In the genomic region with DNA sequence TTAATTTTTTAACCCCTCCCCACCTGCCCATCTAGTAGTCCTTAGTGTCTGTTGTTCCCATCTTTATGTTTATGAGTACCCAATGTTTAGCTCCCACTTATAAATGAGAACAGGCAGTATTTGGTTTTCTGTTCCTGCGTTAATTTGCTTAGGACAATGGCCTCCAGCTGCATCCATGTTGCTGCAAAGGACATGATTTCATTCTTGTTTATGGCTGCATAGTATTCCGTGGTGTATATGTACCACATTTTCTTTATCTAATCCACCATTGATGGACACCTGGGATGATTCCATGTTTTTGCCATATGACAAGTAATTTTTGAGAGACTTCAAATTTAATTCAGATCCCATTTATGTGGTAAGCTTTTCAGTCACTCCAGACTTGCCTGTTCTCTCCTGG, we compare ENCODE assay signal across 5 cellular contexts. TPM values are rescaled to one million over a fixed set of nuclear protein-coding genes. Genes with fewer than 3 reads are reported as not detected.
A peak's percentile ranks its signal among the peaks of the same experiment; 100 is the strongest.
DNase-seq lines count a peak whose midpoint lies in the region; ATAC-seq, FAIRE-seq and TF ChIP-seq lines count a peak whose summit lies in the region.
"Not testable (repeated sequence)": the region's sequence is repeated elsewhere in the genome, so short reads cannot be mapped to it uniquely, and the experiment has no call there.

No MANE protein-coding gene starts in this region.

- not testable (repeated sequence) for H3K27ac ChIP-seq in HEK293 (ENCODE audit: extremely low read depth, low read depth, low read length); K562 (ENCODE audit: extremely low read depth, low read depth, low read length)

- not testable (repeated sequence) for TF ChIP-seq POLR2A in K562 (conservative IDR thresholded peaks at IDR 0.05)

- not testable (repeated sequence) for H3K4me2 ChIP-seq in K562 (ENCODE audit: insufficient read depth, low read length)

- H3K27me3 ChIP-seq in K562 (ENCODE audit: control insufficient read depth in 2 of 2, insufficient read depth in 2 of 2, low read length in 2 of 2): not testable (repeated sequence)

- not testable (repeated sequence) for DNase-seq in GM19239 (ENCODE audit: insufficient read length, low spot score); K562 (ENCODE audit: extremely low read depth in 1 of 4, low spot score in 3 of 4); urothelium cell line (ENCODE audit: low spot score)

- TF ChIP-seq RAD21 in K562 (CRISPR knock-in tag; conservative IDR thresholded peaks at IDR 0.05 in 1 of 2, IDR thresholded peaks at IDR 0.05 in 1 of 2): not testable (repeated sequence)

- not testable (repeated sequence) for H2AFZ ChIP-seq in K562 (ENCODE audit: low read depth, low read length)

- not testable (repeated sequence) for H3K9ac ChIP-seq in K562 (ENCODE audit: insufficient read depth in 1 of 2, low read depth in 2 of 2, low read length in 2 of 2)

- H3K4me3 ChIP-seq in HEK293 (ENCODE audit: low read depth, low read length); K562: not testable (repeated sequence)

- H3K9me3 ChIP-seq in HEK293 (ENCODE audit: control insufficient read depth, insufficient read depth, low read depth, low read length); K562 (replicated peaks; ENCODE audit: control insufficient read depth, insufficient read depth, low read depth, low read length): not testable (repeated sequence)

- not testable (repeated sequence) for H3K79me2 ChIP-seq in K562 (ENCODE audit: control insufficient read depth, insufficient read depth, low read length)

- BruUV-seq in K562 (replicated peaks; lab: Mats Ljungman, UMichigan): not testable (repeated sequence)

- not testable (repeated sequence) for TF ChIP-seq EP300 in K562 (IDR thresholded peaks at IDR 0.05; ENCODE audit: low read length)

- FAIRE-seq in GM19239 (lab: Jason Lieb, UNC): peak; percentile 48
- FAIRE-seq in K562 (lab: Jason Lieb, UNC): not testable (repeated sequence)
- FAIRE-seq in urothelium cell line (lab: Jason Lieb, UNC): peak; percentile 13

- H3K4me1 ChIP-seq in HEK293 (ENCODE audit: control insufficient read depth, insufficient read depth, low read length); K562 (replicated peaks in 1 of 2; ENCODE audit: control insufficient read depth in 2 of 2, insufficient read depth in 2 of 2, low read length in 2 of 2): not testable (repeated sequence)

- TF ChIP-seq CTCF in HEK293 (tag by site-specific recombination; IDR thresholded peaks at IDR 0.05); K562 (IDR thresholded peaks at IDR 0.05 in 2 of 3, conservative IDR thresholded peaks at IDR 0.05 in 1 of 3; ENCODE audit: insufficient read depth in 2 of 3, low read depth in 1 of 3, low read length in 3 of 3): not testable (repeated sequence)

- POLR2A ChIA-PET in HEK293 (lab: Yijun Ruan, JAX); K562 (lab: Yijun Ruan, JAX): not testable (repeated sequence)

- not testable (repeated sequence) for ATAC-seq in SK-N-SH treated with all-trans-retinoic acid at 6 μM for 48 hours, K562

- in situ Hi-C loops in K562 (cut with MboI): not testable (repeated sequence)

- not testable (repeated sequence) for H3K36me3 ChIP-seq in HEK293 (ENCODE audit: control insufficient read depth in 2 of 2, insufficient read depth in 1 of 2, low read length in 2 of 2); K562 (ENCODE audit: control insufficient read depth, insufficient read depth, low read length)

- intact Hi-C loops in K562 (cut with micrococcal nuclease): not testable (repeated sequence)

- H3K9me1 ChIP-seq in K562 (ENCODE audit: control insufficient read depth, insufficient read depth, low read length): not testable (repeated sequence)

- 50% methylated on average over 2 of the region's 2 CpGs for WGBS in K562 (ENCODE audit: insufficient coverage, low coverage, missing lambda C conversion rate)

- CTCF ChIA-PET in HEK293 (lab: Yijun Ruan, JAX); K562 (lab: Yijun Ruan, JAX; ENCODE audit: low intra/inter-chr PET ratio): not testable (repeated sequence)

- not testable (repeated sequence) for H4K20me1 ChIP-seq in K562 (replicated peaks; ENCODE audit: control insufficient read depth, insufficient read depth, low read length)

TF ChIP-seq in HEK293, 187 proteins besides CTCF, POLR2A, EP300 and RAD21:
- peak; percentile 91 for TF ChIP-seq ZNF146 (tag by site-specific recombination; IDR thresholded peaks at IDR 0.05)

TF ChIP-seq in SK-N-SH treated with all-trans-retinoic acid at 6 μM for 48 hours, 23 proteins besides CTCF, POLR2A, EP300 and RAD21:
- TF ChIP-seq ZNF8 (CRISPR knock-in tag; IDR thresholded peaks at IDR 0.05): 0 out of 2 replicates have a peak, but pooled peaks have one; percentile 23
TF ChIP-seq in SK-N-SH treated with all-trans-retinoic acid at 6 μM for 48 hours: peak in this region for 1; not testable (repeated sequence) for 22.

TF ChIP-seq in K562, 482 proteins besides CTCF, POLR2A, EP300 and RAD21:
- TF ChIP-seq ZNF146 (CRISPR knock-in tag; IDR thresholded peaks at IDR 0.05; ENCODE audit: unreplicated experiment) (peak; percentile 59), RBM25 (IDR thresholded peaks at IDR 0.05; ENCODE audit: low read depth, low read length, severe bottlenecking) (peak; percentile 10)

RNA-seq across cellular contexts. Expression of a gene that starts 47.8 kb away (rescaled TPM):
- total RNA-seq in K562 (2011; cell fraction: chromatin; rRNA removed; ENCODE audit: low replicate concordance): 12.5 and 31.3 TPM in 2 replicates
- 5.2 and 5.9 TPM in 2 replicates for total RNA-seq in K562 (2011; cell fraction: nucleolus; rRNA removed)
- 16.3 and 34.4 TPM in 2 replicates for total RNA-seq in K562 (2011; cell fraction: nucleoplasm; rRNA removed)
- total RNA-seq in K562 (2014; rRNA removed): 2.0 TPM in 2 replicates
- 4.4 and 5.7 TPM in 2 replicates for total RNA-seq in K562 (2014; rRNA removed; fragmentation: Illumina TruSeq; extraction: Trizol)
- 3.3 and 3.5 TPM in 2 replicates for total RNA-seq in K562 (2015; rRNA removed; fragmentation: Illumina TruSeq; extraction: Trizol)
- 3.9 and 4.1 TPM in 2 replicates for total RNA-seq in K562 (2021)
- polyA plus RNA-seq in K562 (2011; rRNA removed): 2.7 and 3.1 TPM in 2 replicates
- 0.76 and 1.4 TPM in 2 replicates for polyA plus RNA-seq in K562 (2011; cell fraction: cytosol; rRNA removed)
- 3.7 and 4.1 TPM in 2 replicates for polyA plus RNA-seq in K562 (2011; cell fraction: nucleus; rRNA removed)
- polyA plus RNA-seq in K562 (2012): 1.5 and 1.8 TPM in 2 replicates
- 2.5 and 3.6 TPM in 2 replicates for polyA plus RNA-seq in K562 (2014; fragmentation: Illumina TruSeq; extraction: Trizol)
- polyA plus RNA-seq in K562 (2014; fragmentation: Nextera tagmentation; extraction: Ambion mirVana): under 1 TPM; 0.38 to 0.77 TPM
- polyA plus RNA-seq in K562 (2014; rRNA removed): 1.5 and 1.6 TPM in 2 replicates
- 15.6 and 19.6 TPM in 2 replicates for polyA minus RNA-seq in K562 (2011; rRNA and poly(A)+ RNA removed)
- polyA minus RNA-seq in K562 (2011; cell fraction: cytosol; rRNA and poly(A)+ RNA removed): 3.5 and 3.6 TPM in 2 replicates
- 6.2 and 12.8 TPM in 2 replicates for polyA minus RNA-seq in K562 (2011; cell fraction: nucleus; rRNA and poly(A)+ RNA removed)
